ENCODE assay signal across 1 cellular context in the genomic region with DNA sequence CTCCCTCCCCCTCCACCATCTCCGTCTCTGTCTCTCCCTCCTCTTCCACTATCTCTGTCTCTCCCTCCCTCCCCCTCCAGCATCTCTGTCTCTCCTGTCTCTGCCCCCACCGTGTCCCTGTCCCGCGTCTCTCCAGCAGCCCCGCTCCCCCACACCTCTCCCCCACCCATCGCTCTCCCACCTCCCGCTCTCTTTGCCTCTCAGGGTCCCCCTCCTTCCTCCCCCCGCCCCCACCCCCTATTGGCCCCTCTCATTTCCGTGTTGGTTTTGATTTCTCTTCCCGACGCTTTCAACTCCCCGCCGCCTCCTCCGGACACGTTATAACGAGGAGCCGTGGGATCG.
TF ChIP-seq lines count a peak whose summit lies in the region.

No MANE protein-coding gene starts in this region.

TF ChIP-seq in A549, 52 proteins besides CTCF, POLR2A, EP300 and RAD21:
- TF ChIP-seq EHMT2 (IDR thresholded peaks at IDR 0.05; ENCODE audit: low read depth) (no peak), GATA3 (IDR thresholded peaks at IDR 0.05; ENCODE audit: borderline replicate concordance) (no peak), HOXB13 (CRISPR knock-in tag; IDR thresholded peaks at IDR 0.05; ENCODE audit: low read depth) (no peak), E2F6 (IDR thresholded peaks at IDR 0.05; ENCODE audit: borderline replicate concordance, low read depth) (no peak), RCOR1 (IDR thresholded peaks at IDR 0.05; ENCODE audit: low read depth, low read length) (no peak), ELK1 (IDR thresholded peaks at IDR 0.05; ENCODE audit: low read depth, low read length) (no peak), ESRRA (IDR thresholded peaks at IDR 0.05; ENCODE audit: borderline replicate concordance, low read length) (no peak), RARB (CRISPR knock-in tag; IDR thresholded peaks at IDR 0.05) (no peak), KDM5A (IDR thresholded peaks at IDR 0.05) (no peak), ZSCAN20 (CRISPR knock-in tag; IDR thresholded peaks at IDR 0.05) (no peak), MYC (IDR thresholded peaks at IDR 0.05; ENCODE audit: borderline replicate concordance, low read length) (no peak), RFX5 (IDR thresholded peaks at IDR 0.05) (no peak), HEYL (CRISPR knock-in tag; IDR thresholded peaks at IDR 0.05) (no peak), REST (IDR thresholded peaks at IDR 0.05) (no peak), HDAC2 (IDR thresholded peaks at IDR 0.05) (no peak), MAFK (IDR thresholded peaks at IDR 0.05; ENCODE audit: partially characterized antibody) (no peak), SREBF2 (IDR thresholded peaks at IDR 0.05) (no peak), BHLHE40 (IDR thresholded peaks at IDR 0.05; ENCODE audit: low read depth, low read length) (no peak)
- TF ChIP-seq, protein P1, sequence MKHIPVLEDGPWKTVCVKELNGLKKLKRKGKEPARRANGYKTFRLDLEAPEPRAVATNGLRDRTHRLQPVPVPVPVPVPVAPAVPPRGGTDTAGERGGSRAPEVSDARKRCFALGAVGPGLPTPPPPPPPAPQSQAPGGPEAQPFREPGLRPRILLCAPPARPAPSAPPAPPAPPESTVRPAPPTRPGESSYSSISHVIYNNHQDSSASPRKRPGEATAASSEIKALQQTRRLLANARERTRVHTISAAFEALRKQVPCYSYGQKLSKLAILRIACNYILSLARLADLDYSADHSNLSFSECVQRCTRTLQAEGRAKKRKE (CRISPR knock-in tag; IDR thresholded peaks at IDR 0.05; ENCODE audit: low read depth) = no peak
- TF ChIP-seq, protein P2, sequence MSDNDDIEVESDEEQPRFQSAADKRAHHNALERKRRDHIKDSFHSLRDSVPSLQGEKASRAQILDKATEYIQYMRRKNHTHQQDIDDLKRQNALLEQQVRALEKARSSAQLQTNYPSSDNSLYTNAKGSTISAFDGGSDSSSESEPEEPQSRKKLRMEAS (IDR thresholded peaks at IDR 0.05) = no peak
